ENCODE assay signal across 1 cellular context in the genomic region with DNA sequence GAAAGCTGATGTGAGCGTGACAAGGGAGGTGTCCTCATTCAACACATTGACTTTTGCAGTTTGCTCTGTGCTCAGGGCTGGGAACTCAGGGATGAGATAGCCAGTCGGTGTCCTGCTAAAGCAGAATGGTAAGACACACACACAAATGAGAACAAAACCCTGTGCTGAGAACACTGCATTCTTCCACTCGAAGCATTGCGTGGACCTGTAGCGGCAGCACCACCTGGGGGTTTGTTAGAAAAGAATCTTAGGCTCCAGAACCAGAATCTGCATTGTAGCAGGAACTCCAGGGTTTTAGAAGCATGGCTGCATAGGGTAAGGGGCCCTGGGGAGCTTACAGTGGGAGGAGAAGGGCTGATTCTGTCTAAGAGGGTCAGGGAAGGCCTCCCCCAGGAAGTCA.
TF ChIP-seq lines count a peak whose summit lies in the region.

No MANE protein-coding gene starts in this region.

TF ChIP-seq in WTC11, 78 proteins besides CTCF, POLR2A, EP300 and RAD21 (continued from another document):
- TF ChIP-seq, protein P1, sequence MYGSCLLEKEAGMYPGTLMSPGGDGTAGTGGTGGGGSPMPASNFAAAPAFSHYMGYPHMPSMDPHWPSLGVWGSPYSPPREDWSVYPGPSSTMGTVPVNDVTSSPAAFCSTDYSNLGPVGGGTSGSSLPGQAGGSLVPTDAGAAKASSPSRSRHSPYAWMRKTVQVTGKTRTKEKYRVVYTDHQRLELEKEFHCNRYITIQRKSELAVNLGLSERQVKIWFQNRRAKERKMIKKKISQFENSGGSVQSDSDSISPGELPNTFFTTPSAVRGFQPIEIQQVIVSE (CRISPR knock-in tag; IDR thresholded peaks at IDR 0.05; ENCODE audit: borderline replicate concordance), result no peak
- TF ChIP-seq GABPB1 (CRISPR knock-in tag; IDR thresholded peaks at IDR 0.05) (no peak), IRF2 (CRISPR knock-in tag; IDR thresholded peaks at IDR 0.05; ENCODE audit: borderline replicate concordance, low read depth) (no peak), OVOL2 (CRISPR knock-in tag; IDR thresholded peaks at IDR 0.05; ENCODE audit: borderline replicate concordance) (no peak), JAZF1 (CRISPR knock-in tag; IDR thresholded peaks at IDR 0.05) (no peak)
- TF ChIP-seq, protein P2, sequence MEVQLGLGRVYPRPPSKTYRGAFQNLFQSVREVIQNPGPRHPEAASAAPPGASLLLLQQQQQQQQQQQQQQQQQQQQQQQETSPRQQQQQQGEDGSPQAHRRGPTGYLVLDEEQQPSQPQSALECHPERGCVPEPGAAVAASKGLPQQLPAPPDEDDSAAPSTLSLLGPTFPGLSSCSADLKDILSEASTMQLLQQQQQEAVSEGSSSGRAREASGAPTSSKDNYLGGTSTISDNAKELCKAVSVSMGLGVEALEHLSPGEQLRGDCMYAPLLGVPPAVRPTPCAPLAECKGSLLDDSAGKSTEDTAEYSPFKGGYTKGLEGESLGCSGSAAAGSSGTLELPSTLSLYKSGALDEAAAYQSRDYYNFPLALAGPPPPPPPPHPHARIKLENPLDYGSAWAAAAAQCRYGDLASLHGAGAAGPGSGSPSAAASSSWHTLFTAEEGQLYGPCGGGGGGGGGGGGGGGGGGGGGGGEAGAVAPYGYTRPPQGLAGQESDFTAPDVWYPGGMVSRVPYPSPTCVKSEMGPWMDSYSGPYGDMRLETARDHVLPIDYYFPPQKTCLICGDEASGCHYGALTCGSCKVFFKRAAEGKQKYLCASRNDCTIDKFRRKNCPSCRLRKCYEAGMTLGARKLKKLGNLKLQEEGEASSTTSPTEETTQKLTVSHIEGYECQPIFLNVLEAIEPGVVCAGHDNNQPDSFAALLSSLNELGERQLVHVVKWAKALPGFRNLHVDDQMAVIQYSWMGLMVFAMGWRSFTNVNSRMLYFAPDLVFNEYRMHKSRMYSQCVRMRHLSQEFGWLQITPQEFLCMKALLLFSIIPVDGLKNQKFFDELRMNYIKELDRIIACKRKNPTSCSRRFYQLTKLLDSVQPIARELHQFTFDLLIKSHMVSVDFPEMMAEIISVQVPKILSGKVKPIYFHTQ (CRISPR knock-in tag; IDR thresholded peaks at IDR 0.05), result no peak
- TF ChIP-seq, protein P3, sequence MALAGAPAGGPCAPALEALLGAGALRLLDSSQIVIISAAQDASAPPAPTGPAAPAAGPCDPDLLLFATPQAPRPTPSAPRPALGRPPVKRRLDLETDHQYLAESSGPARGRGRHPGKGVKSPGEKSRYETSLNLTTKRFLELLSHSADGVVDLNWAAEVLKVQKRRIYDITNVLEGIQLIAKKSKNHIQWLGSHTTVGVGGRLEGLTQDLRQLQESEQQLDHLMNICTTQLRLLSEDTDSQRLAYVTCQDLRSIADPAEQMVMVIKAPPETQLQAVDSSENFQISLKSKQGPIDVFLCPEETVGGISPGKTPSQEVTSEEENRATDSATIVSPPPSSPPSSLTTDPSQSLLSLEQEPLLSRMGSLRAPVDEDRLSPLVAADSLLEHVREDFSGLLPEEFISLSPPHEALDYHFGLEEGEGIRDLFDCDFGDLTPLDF (CRISPR knock-in tag; IDR thresholded peaks at IDR 0.05), result no peak
- TF ChIP-seq, protein P4, sequence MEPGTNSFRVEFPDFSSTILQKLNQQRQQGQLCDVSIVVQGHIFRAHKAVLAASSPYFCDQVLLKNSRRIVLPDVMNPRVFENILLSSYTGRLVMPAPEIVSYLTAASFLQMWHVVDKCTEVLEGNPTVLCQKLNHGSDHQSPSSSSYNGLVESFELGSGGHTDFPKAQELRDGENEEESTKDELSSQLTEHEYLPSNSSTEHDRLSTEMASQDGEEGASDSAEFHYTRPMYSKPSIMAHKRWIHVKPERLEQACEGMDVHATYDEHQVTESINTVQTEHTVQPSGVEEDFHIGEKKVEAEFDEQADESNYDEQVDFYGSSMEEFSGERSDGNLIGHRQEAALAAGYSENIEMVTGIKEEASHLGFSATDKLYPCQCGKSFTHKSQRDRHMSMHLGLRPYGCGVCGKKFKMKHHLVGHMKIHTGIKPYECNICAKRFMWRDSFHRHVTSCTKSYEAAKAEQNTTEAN (CRISPR knock-in tag; IDR thresholded peaks at IDR 0.05), result no peak
